In the genomic region with DNA sequence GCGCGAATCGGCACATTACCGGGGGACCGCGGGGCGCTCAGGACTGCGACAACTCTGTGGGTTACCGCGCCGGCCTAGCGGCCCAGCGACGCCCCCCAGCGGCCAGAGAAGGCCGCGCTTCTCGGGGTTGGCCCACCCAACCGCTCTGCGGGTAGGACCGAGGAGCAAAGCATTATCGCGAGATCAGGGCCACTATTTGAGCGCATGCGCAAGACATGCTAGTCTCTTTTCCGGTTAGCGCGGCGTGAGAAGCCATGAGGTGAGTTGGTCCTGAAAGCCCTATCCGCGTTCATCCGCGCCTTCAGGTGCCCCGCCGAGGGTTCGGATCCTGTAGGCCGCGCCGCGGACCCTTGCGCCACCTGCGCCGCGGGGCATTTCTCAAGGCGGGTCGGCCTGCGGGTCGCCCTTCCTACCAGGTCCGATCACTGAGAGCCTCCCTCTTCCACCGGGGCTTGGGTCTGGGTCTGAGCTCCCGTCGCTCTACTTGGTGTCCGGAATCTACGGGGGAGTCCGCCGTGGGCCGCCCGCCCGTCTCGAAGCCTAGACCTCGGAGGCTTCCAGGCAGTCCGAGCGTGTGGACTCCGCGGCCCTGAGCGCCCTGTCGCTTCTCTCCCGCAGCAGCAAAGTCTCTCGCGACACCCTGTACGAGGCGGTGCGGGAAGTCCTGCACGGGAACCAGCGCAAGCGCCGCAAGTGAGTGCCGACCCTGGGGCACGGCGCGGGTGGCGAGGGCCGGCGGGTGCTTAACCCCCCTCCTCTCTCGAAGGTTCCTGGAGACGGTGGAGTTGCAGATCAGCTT, we compare ENCODE assay signal across 1 cellular context.
TF ChIP-seq lines count a peak whose summit lies in the region.

Gene RPL10A (plus strand): TSS at position 221 of the 799 bp plus-strand sequence. CDS start 34 bp downstream, at position 255.

TF ChIP-seq in HepG2, 621 proteins besides CTCF, POLR2A, EP300 and RAD21 (continued from another document and continues in another):
- TF ChIP-seq, protein P1, sequence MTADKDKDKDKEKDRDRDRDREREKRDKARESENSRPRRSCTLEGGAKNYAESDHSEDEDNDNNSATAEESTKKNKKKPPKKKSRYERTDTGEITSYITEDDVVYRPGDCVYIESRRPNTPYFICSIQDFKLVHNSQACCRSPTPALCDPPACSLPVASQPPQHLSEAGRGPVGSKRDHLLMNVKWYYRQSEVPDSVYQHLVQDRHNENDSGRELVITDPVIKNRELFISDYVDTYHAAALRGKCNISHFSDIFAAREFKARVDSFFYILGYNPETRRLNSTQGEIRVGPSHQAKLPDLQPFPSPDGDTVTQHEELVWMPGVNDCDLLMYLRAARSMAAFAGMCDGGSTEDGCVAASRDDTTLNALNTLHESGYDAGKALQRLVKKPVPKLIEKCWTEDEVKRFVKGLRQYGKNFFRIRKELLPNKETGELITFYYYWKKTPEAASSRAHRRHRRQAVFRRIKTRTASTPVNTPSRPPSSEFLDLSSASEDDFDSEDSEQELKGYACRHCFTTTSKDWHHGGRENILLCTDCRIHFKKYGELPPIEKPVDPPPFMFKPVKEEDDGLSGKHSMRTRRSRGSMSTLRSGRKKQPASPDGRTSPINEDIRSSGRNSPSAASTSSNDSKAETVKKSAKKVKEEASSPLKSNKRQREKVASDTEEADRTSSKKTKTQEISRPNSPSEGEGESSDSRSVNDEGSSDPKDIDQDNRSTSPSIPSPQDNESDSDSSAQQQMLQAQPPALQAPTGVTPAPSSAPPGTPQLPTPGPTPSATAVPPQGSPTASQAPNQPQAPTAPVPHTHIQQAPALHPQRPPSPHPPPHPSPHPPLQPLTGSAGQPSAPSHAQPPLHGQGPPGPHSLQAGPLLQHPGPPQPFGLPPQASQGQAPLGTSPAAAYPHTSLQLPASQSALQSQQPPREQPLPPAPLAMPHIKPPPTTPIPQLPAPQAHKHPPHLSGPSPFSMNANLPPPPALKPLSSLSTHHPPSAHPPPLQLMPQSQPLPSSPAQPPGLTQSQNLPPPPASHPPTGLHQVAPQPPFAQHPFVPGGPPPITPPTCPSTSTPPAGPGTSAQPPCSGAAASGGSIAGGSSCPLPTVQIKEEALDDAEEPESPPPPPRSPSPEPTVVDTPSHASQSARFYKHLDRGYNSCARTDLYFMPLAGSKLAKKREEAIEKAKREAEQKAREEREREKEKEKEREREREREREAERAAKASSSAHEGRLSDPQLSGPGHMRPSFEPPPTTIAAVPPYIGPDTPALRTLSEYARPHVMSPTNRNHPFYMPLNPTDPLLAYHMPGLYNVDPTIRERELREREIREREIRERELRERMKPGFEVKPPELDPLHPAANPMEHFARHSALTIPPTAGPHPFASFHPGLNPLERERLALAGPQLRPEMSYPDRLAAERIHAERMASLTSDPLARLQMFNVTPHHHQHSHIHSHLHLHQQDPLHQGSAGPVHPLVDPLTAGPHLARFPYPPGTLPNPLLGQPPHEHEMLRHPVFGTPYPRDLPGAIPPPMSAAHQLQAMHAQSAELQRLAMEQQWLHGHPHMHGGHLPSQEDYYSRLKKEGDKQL (CRISPR knock-in tag; IDR thresholded peaks at IDR 0.05; ENCODE audit: low read depth): 0 out of 2 replicates have a peak, but pooled peaks have one; percentile 26
- TF ChIP-seq, protein P2, sequence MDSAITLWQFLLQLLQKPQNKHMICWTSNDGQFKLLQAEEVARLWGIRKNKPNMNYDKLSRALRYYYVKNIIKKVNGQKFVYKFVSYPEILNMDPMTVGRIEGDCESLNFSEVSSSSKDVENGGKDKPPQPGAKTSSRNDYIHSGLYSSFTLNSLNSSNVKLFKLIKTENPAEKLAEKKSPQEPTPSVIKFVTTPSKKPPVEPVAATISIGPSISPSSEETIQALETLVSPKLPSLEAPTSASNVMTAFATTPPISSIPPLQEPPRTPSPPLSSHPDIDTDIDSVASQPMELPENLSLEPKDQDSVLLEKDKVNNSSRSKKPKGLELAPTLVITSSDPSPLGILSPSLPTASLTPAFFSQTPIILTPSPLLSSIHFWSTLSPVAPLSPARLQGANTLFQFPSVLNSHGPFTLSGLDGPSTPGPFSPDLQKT (CRISPR knock-in tag; IDR thresholded peaks at IDR 0.05; ENCODE audit: borderline replicate concordance): peak; percentile 78; the same call in 1 of the 2 replicates
- TF ChIP-seq ZMYM3 (CRISPR knock-in tag; IDR thresholded peaks at IDR 0.05) (peak; percentile 50; the same call in 1 of the 2 replicates), ZSCAN25 (CRISPR knock-in tag; IDR thresholded peaks at IDR 0.05) (peak; percentile 76), KLF6 (CRISPR knock-in tag; IDR thresholded peaks at IDR 0.05) (peak; percentile 90), ZNF782 (CRISPR knock-in tag; IDR thresholded peaks at IDR 0.05; ENCODE audit: borderline replicate concordance) (peak; percentile 96; the same call in 1 of the 2 replicates), AKAP8 (CRISPR knock-in tag; IDR thresholded peaks at IDR 0.05) (peak; percentile 36; the same call in 1 of the 2 replicates), ZSCAN22 (CRISPR knock-in tag; IDR thresholded peaks at IDR 0.05) (0 out of 2 replicates have a peak, but pooled peaks have one; percentile 42), ZNF230 (CRISPR knock-in tag; IDR thresholded peaks at IDR 0.05) (peak; percentile 96), CENPX (CRISPR knock-in tag; IDR thresholded peaks at IDR 0.05) (no peak), ZNF747 (CRISPR knock-in tag; IDR thresholded peaks at IDR 0.05; ENCODE audit: borderline replicate concordance) (peak; percentile 78), NFIC (IDR thresholded peaks at IDR 0.05; ENCODE audit: low read length) (no peak; the same call in 1 of the 2 replicates), NONO (IDR thresholded peaks at IDR 0.05) (no peak), NONO (CRISPR knock-in tag; conservative IDR thresholded peaks at IDR 0.05) (peak; percentile 98), JUND (CRISPR knock-in tag; IDR thresholded peaks at IDR 0.05) (peak; percentile 81), ZNF891 (CRISPR knock-in tag; IDR thresholded peaks at IDR 0.05) (peak; percentile 99), ZFP37 (CRISPR knock-in tag; IDR thresholded peaks at IDR 0.05; ENCODE audit: borderline replicate concordance) (no peak; the same call in 1 of the 2 replicates), RFX1 (IDR thresholded peaks at IDR 0.05) (no peak), AFF4 (CRISPR knock-in tag; IDR thresholded peaks at IDR 0.05) (peak; percentile 97), ZBTB42 (CRISPR knock-in tag; IDR thresholded peaks at IDR 0.05) (peak; percentile 91; the same call in 1 of the 2 replicates), ZNF331 (CRISPR knock-in tag; IDR thresholded peaks at IDR 0.05) (peak; percentile 95), RFXANK (CRISPR knock-in tag; IDR thresholded peaks at IDR 0.05) (peak; percentile 87), ZFP1 (CRISPR knock-in tag; IDR thresholded peaks at IDR 0.05) (no peak; the same call in 1 of the 2 replicates), TEAD3 (CRISPR knock-in tag; optimal IDR thresholded peaks at IDR 0.05; ENCODE audit: borderline replicate concordance) (peak; percentile 78), ZNF354B (CRISPR knock-in tag; IDR thresholded peaks at IDR 0.05) (peak; percentile 97), ONECUT2 (CRISPR knock-in tag; IDR thresholded peaks at IDR 0.05) (no peak), ZNF850 (CRISPR knock-in tag; conservative IDR thresholded peaks at IDR 0.05) (peak; percentile 74; the same call in 1 of the 2 replicates)
- TF ChIP-seq, protein P3, sequence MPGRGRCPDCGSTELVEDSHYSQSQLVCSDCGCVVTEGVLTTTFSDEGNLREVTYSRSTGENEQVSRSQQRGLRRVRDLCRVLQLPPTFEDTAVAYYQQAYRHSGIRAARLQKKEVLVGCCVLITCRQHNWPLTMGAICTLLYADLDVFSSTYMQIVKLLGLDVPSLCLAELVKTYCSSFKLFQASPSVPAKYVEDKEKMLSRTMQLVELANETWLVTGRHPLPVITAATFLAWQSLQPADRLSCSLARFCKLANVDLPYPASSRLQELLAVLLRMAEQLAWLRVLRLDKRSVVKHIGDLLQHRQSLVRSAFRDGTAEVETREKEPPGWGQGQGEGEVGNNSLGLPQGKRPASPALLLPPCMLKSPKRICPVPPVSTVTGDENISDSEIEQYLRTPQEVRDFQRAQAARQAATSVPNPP (CRISPR knock-in tag; IDR thresholded peaks at IDR 0.05): peak; percentile 98
- TF ChIP-seq, protein P4, sequence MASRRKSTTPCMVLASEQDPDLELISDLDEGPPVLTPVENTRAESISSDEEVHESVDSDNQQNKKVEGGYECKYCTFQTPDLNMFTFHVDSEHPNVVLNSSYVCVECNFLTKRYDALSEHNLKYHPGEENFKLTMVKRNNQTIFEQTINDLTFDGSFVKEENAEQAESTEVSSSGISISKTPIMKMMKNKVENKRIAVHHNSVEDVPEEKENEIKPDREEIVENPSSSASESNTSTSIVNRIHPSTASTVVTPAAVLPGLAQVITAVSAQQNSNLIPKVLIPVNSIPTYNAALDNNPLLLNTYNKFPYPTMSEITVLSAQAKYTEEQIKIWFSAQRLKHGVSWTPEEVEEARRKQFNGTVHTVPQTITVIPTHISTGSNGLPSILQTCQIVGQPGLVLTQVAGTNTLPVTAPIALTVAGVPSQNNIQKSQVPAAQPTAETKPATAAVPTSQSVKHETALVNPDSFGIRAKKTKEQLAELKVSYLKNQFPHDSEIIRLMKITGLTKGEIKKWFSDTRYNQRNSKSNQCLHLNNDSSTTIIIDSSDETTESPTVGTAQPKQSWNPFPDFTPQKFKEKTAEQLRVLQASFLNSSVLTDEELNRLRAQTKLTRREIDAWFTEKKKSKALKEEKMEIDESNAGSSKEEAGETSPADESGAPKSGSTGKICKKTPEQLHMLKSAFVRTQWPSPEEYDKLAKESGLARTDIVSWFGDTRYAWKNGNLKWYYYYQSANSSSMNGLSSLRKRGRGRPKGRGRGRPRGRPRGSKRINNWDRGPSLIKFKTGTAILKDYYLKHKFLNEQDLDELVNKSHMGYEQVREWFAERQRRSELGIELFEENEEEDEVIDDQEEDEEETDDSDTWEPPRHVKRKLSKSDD (CRISPR knock-in tag; IDR thresholded peaks at IDR 0.05; ENCODE audit: low read depth): peak; percentile 91
- TF ChIP-seq, protein P5, sequence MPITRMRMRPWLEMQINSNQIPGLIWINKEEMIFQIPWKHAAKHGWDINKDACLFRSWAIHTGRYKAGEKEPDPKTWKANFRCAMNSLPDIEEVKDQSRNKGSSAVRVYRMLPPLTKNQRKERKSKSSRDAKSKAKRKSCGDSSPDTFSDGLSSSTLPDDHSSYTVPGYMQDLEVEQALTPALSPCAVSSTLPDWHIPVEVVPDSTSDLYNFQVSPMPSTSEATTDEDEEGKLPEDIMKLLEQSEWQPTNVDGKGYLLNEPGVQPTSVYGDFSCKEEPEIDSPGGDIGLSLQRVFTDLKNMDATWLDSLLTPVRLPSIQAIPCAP (CRISPR knock-in tag; IDR thresholded peaks at IDR 0.05; ENCODE audit: low read depth): peak; percentile 58; the same call in 1 of the 2 replicates
- TF ChIP-seq, protein P6, sequence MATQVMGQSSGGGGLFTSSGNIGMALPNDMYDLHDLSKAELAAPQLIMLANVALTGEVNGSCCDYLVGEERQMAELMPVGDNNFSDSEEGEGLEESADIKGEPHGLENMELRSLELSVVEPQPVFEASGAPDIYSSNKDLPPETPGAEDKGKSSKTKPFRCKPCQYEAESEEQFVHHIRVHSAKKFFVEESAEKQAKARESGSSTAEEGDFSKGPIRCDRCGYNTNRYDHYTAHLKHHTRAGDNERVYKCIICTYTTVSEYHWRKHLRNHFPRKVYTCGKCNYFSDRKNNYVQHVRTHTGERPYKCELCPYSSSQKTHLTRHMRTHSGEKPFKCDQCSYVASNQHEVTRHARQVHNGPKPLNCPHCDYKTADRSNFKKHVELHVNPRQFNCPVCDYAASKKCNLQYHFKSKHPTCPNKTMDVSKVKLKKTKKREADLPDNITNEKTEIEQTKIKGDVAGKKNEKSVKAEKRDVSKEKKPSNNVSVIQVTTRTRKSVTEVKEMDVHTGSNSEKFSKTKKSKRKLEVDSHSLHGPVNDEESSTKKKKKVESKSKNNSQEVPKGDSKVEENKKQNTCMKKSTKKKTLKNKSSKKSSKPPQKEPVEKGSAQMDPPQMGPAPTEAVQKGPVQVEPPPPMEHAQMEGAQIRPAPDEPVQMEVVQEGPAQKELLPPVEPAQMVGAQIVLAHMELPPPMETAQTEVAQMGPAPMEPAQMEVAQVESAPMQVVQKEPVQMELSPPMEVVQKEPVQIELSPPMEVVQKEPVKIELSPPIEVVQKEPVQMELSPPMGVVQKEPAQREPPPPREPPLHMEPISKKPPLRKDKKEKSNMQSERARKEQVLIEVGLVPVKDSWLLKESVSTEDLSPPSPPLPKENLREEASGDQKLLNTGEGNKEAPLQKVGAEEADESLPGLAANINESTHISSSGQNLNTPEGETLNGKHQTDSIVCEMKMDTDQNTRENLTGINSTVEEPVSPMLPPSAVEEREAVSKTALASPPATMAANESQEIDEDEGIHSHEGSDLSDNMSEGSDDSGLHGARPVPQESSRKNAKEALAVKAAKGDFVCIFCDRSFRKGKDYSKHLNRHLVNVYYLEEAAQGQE (IDR thresholded peaks at IDR 0.05; ENCODE audit: borderline replicate concordance in 1 of 2, low read depth in 1 of 2, low read length in 2 of 2): peak in 1 of 2 experiments; percentile 83; a peak in 1 of 4 replicates
- TF ChIP-seq, protein P7, sequence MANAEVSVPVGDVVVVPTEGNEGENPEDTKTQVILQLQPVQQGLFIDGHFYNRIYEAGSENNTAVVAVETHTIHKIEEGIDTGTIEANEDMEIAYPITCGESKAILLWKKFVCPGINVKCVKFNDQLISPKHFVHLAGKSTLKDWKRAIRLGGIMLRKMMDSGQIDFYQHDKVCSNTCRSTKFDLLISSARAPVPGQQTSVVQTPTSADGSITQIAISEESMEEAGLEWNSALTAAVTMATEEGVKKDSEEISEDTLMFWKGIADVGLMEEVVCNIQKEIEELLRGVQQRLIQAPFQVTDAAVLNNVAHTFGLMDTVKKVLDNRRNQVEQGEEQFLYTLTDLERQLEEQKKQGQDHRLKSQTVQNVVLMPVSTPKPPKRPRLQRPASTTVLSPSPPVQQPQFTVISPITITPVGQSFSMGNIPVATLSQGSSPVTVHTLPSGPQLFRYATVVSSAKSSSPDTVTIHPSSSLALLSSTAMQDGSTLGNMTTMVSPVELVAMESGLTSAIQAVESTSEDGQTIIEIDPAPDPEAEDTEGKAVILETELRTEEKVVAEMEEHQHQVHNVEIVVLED (CRISPR knock-in tag; IDR thresholded peaks at IDR 0.05; ENCODE audit: borderline replicate concordance): peak; percentile 85
